In genomic region chr3:13420817-13421755, GRCh38 we compare ENCODE assay signal across 1 cellular context.
TF ChIP-seq lines count a peak whose summit lies in the region.

No MANE protein-coding gene starts in this region.

TF ChIP-seq in IMR-90, 13 proteins besides CTCF, POLR2A, EP300 and RAD21 (continued from another document):
- no peak for TF ChIP-seq USF2 (IDR thresholded peaks at IDR 0.05; ENCODE audit: low read depth, low read length)
- TF ChIP-seq, protein P1, sequence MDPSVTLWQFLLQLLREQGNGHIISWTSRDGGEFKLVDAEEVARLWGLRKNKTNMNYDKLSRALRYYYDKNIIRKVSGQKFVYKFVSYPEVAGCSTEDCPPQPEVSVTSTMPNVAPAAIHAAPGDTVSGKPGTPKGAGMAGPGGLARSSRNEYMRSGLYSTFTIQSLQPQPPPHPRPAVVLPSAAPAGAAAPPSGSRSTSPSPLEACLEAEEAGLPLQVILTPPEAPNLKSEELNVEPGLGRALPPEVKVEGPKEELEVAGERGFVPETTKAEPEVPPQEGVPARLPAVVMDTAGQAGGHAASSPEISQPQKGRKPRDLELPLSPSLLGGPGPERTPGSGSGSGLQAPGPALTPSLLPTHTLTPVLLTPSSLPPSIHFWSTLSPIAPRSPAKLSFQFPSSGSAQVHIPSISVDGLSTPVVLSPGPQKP (IDR thresholded peaks at IDR 0.05; ENCODE audit: borderline replicate concordance, low read depth, low read length) = no peak
- no peak for TF ChIP-seq MAZ (IDR thresholded peaks at IDR 0.05; ENCODE audit: borderline replicate concordance, low read depth, low read length)
TF ChIP-seq in IMR-90: peak in this region for 0.
